ENCODE assay signal across 2 cellular contexts in genomic region chr13:108086678-108087077, GRCh38.
TF ChIP-seq lines count a peak whose summit lies in the region.

No MANE protein-coding gene starts in this region.

TF ChIP-seq in IMR-90, 13 proteins besides CTCF, POLR2A, EP300 and RAD21 (continued from another document):
- TF ChIP-seq, protein P1, sequence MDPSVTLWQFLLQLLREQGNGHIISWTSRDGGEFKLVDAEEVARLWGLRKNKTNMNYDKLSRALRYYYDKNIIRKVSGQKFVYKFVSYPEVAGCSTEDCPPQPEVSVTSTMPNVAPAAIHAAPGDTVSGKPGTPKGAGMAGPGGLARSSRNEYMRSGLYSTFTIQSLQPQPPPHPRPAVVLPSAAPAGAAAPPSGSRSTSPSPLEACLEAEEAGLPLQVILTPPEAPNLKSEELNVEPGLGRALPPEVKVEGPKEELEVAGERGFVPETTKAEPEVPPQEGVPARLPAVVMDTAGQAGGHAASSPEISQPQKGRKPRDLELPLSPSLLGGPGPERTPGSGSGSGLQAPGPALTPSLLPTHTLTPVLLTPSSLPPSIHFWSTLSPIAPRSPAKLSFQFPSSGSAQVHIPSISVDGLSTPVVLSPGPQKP (IDR thresholded peaks at IDR 0.05; ENCODE audit: borderline replicate concordance, low read depth, low read length), result no peak
- TF ChIP-seq FOS (IDR thresholded peaks at IDR 0.05; ENCODE audit: low read depth, low read length) (no peak), MAFK (IDR thresholded peaks at IDR 0.05; ENCODE audit: low read depth, low read length) (no peak), SMC3 (IDR thresholded peaks at IDR 0.05; ENCODE audit: low read depth, low read length) (no peak), NFE2L2 (IDR thresholded peaks at IDR 0.05; ENCODE audit: low read depth, low read length) (no peak), RFX5 (IDR thresholded peaks at IDR 0.05; ENCODE audit: low read depth, low read length) (no peak), USF2 (IDR thresholded peaks at IDR 0.05; ENCODE audit: low read depth, low read length) (no peak), RCOR1 (IDR thresholded peaks at IDR 0.05; ENCODE audit: insufficient replicate concordance, low read length) (no peak), CEBPB (IDR thresholded peaks at IDR 0.05; ENCODE audit: low read depth, low read length) (no peak), CHD1 (IDR thresholded peaks at IDR 0.05; ENCODE audit: low read depth, low read length) (no peak)

TF ChIP-seq in WTC11, 78 proteins besides CTCF, POLR2A, EP300 and RAD21 (continued from another document):
- TF ChIP-seq E2F4 (CRISPR knock-in tag; IDR thresholded peaks at IDR 0.05; ENCODE audit: borderline replicate concordance, low read depth) (no peak), ZNF532 (CRISPR knock-in tag; IDR thresholded peaks at IDR 0.05; ENCODE audit: borderline replicate concordance) (no peak), SOX15 (CRISPR knock-in tag; IDR thresholded peaks at IDR 0.05) (no peak), ZNF396 (CRISPR knock-in tag; IDR thresholded peaks at IDR 0.05; ENCODE audit: borderline replicate concordance) (no peak), NR1H2 (CRISPR knock-in tag; IDR thresholded peaks at IDR 0.05) (no peak), E2F5 (CRISPR knock-in tag; IDR thresholded peaks at IDR 0.05) (no peak), KAT7 (CRISPR knock-in tag; IDR thresholded peaks at IDR 0.05; ENCODE audit: borderline replicate concordance) (no peak), ZNF263 (CRISPR knock-in tag; IDR thresholded peaks at IDR 0.05; ENCODE audit: low read depth) (no peak), MLX (CRISPR knock-in tag; IDR thresholded peaks at IDR 0.05) (no peak), FOXJ3 (CRISPR knock-in tag; IDR thresholded peaks at IDR 0.05; ENCODE audit: borderline replicate concordance) (no peak), ETV6 (CRISPR knock-in tag; IDR thresholded peaks at IDR 0.05) (no peak), HMGA2 (CRISPR knock-in tag; IDR thresholded peaks at IDR 0.05) (no peak), NFE2L1 (CRISPR knock-in tag; IDR thresholded peaks at IDR 0.05) (no peak)
- TF ChIP-seq, protein P2, sequence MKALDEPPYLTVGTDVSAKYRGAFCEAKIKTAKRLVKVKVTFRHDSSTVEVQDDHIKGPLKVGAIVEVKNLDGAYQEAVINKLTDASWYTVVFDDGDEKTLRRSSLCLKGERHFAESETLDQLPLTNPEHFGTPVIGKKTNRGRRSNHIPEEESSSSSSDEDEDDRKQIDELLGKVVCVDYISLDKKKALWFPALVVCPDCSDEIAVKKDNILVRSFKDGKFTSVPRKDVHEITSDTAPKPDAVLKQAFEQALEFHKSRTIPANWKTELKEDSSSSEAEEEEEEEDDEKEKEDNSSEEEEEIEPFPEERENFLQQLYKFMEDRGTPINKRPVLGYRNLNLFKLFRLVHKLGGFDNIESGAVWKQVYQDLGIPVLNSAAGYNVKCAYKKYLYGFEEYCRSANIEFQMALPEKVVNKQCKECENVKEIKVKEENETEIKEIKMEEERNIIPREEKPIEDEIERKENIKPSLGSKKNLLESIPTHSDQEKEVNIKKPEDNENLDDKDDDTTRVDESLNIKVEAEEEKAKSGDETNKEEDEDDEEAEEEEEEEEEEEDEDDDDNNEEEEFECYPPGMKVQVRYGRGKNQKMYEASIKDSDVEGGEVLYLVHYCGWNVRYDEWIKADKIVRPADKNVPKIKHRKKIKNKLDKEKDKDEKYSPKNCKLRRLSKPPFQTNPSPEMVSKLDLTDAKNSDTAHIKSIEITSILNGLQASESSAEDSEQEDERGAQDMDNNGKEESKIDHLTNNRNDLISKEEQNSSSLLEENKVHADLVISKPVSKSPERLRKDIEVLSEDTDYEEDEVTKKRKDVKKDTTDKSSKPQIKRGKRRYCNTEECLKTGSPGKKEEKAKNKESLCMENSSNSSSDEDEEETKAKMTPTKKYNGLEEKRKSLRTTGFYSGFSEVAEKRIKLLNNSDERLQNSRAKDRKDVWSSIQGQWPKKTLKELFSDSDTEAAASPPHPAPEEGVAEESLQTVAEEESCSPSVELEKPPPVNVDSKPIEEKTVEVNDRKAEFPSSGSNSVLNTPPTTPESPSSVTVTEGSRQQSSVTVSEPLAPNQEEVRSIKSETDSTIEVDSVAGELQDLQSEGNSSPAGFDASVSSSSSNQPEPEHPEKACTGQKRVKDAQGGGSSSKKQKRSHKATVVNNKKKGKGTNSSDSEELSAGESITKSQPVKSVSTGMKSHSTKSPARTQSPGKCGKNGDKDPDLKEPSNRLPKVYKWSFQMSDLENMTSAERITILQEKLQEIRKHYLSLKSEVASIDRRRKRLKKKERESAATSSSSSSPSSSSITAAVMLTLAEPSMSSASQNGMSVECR (CRISPR knock-in tag; IDR thresholded peaks at IDR 0.05; ENCODE audit: borderline replicate concordance), result no peak
- TF ChIP-seq, protein P3, sequence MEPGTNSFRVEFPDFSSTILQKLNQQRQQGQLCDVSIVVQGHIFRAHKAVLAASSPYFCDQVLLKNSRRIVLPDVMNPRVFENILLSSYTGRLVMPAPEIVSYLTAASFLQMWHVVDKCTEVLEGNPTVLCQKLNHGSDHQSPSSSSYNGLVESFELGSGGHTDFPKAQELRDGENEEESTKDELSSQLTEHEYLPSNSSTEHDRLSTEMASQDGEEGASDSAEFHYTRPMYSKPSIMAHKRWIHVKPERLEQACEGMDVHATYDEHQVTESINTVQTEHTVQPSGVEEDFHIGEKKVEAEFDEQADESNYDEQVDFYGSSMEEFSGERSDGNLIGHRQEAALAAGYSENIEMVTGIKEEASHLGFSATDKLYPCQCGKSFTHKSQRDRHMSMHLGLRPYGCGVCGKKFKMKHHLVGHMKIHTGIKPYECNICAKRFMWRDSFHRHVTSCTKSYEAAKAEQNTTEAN (CRISPR knock-in tag; IDR thresholded peaks at IDR 0.05), result no peak
- TF ChIP-seq, protein P4, sequence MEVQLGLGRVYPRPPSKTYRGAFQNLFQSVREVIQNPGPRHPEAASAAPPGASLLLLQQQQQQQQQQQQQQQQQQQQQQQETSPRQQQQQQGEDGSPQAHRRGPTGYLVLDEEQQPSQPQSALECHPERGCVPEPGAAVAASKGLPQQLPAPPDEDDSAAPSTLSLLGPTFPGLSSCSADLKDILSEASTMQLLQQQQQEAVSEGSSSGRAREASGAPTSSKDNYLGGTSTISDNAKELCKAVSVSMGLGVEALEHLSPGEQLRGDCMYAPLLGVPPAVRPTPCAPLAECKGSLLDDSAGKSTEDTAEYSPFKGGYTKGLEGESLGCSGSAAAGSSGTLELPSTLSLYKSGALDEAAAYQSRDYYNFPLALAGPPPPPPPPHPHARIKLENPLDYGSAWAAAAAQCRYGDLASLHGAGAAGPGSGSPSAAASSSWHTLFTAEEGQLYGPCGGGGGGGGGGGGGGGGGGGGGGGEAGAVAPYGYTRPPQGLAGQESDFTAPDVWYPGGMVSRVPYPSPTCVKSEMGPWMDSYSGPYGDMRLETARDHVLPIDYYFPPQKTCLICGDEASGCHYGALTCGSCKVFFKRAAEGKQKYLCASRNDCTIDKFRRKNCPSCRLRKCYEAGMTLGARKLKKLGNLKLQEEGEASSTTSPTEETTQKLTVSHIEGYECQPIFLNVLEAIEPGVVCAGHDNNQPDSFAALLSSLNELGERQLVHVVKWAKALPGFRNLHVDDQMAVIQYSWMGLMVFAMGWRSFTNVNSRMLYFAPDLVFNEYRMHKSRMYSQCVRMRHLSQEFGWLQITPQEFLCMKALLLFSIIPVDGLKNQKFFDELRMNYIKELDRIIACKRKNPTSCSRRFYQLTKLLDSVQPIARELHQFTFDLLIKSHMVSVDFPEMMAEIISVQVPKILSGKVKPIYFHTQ (CRISPR knock-in tag; IDR thresholded peaks at IDR 0.05), result no peak
